Comparison of ENCODE assay signal across 1 cellular context in genomic region chr20:61754976-61755778, GRCh38.
TF ChIP-seq lines count a peak whose summit lies in the region.

No MANE protein-coding gene starts in this region.

TF ChIP-seq in H1, 55 proteins besides CTCF, POLR2A, EP300 and RAD21 (continued from another document):
- TF ChIP-seq GTF2F1 (IDR thresholded peaks at IDR 0.05; ENCODE audit: borderline replicate concordance, low read depth, low read length) (no peak), RNF2 (IDR thresholded peaks at IDR 0.05; ENCODE audit: borderline replicate concordance, low read depth, low read length, missing control alignments, poor library complexity, severe bottlenecking) (no peak), EGR1 (IDR thresholded peaks at IDR 0.05; ENCODE audit: borderline replicate concordance, low read depth, low read length) (no peak), TCF12 (IDR thresholded peaks at IDR 0.05; ENCODE audit: low read depth, low read length) (no peak), SP4 (IDR thresholded peaks at IDR 0.05; ENCODE audit: low read length) (no peak), CBX8 (IDR thresholded peaks at IDR 0.05; ENCODE audit: borderline replicate concordance, low read depth, low read length) (no peak), CEBPB (IDR thresholded peaks at IDR 0.05; ENCODE audit: low read depth, low read length) (no peak), ZNF274 (IDR thresholded peaks at IDR 0.05; ENCODE audit: borderline replicate concordance, extremely low read depth, low read length) (no peak), BRCA1 (IDR thresholded peaks at IDR 0.05; ENCODE audit: low read depth, low read length) (no peak), JUND (IDR thresholded peaks at IDR 0.05; ENCODE audit: low read length) (no peak), BACH1 (IDR thresholded peaks at IDR 0.05; ENCODE audit: low read length) (no peak), CHD2 (IDR thresholded peaks at IDR 0.05; ENCODE audit: low read length) (no peak)
